In the genomic region with DNA sequence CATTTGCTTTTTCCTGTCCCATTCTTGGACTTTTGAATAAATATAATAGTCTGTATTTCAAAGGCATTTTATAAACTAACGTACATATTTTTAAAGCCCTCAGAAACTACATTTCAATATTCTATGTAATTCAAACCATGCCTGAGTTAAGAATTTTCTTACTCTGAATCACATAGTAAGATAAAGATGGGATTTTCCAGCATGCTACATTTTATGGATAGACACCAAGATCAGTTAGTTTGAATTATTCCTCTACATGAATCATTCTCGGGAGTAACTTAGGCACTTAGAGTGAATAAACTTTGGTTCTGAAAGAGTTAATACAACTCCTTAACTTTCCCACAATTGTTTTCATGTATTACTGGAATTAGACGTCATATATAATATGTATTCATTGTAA, we compare ENCODE assay signal across 17 cellular contexts.
DNase-seq lines count a peak whose midpoint lies in the region; ATAC-seq, FAIRE-seq and TF ChIP-seq lines count a peak whose summit lies in the region.
"Had no signal": no experiment of that assay in that cellular context is flagged by ENCODE, and none has a peak within 500 bp of the region (broad histone marks: within the 10 kb centered on the region; RNA-seq: fewer than 3 reads in every experiment).

No MANE protein-coding gene starts in this region.

- no peak overlapping the region for H3K27ac ChIP-seq in astrocyte (ENCODE audit: low read depth, low read length)
- no peak overlapping the region for H3K27ac ChIP-seq in upper lobe of left lung
- H3K27ac ChIP-seq: BLaER1 treated with 17β-estradiol and CSF1 and Interleukin-3, amounts not matched to agents 10 nM and 100 nM had no signal

- TF ChIP-seq EP300 in upper lobe of left lung (IDR thresholded peaks at IDR 0.05): no peak

- H3K36me3 Mint-ChIP-seq in astrocyte (ENCODE audit: low read depth, unreplicated experiment): no peaks in the 10 kb centered on the region
- H3K36me3 Mint-ChIP-seq: CD8-positive, alpha-beta T cell had no signal

- no peaks in the 10 kb centered on the region for H3K79me2 ChIP-seq in astrocyte (ENCODE audit: insufficient read depth, low read length)

- no peaks in the 10 kb centered on the region for H3K27me3 Mint-ChIP-seq in astrocyte (ENCODE audit: low read depth, unreplicated experiment)
- H3K27me3 Mint-ChIP-seq: B cell had no signal

- H4K20me1 ChIP-seq in astrocyte (ENCODE audit: insufficient read depth, low read length): no peaks in the 10 kb centered on the region
- H4K20me1 ChIP-seq: BLaER1 treated with 17β-estradiol and CSF1 and Interleukin-3, amounts not matched to agents 10 nM and 100 nM had no signal

- TF ChIP-seq POLR2A in upper lobe of left lung (IDR thresholded peaks at IDR 0.05): no peak

- H3K4me1 ChIP-seq in astrocyte (ENCODE audit: insufficient read depth, low read length) (peaks cover 2% of the 10 kb centered on the region), upper lobe of left lung (no peaks in the 10 kb centered on the region)
- H3K4me1 ChIP-seq: BLaER1 treated with 17β-estradiol and CSF1 and Interleukin-3, amounts not matched to agents 10 nM and 100 nM had no signal

- 77 to 80% methylated on average over 3 of the region's 3 CpGs for WGBS in upper lobe of left lung, 2 donors

- peak; percentile 5 for DNase-seq in A172 (ENCODE audit: low spot score)
- peak; percentile 37 for DNase-seq in NCI-H226
- DNase-seq in astrocyte (ENCODE audit: low read depth): peak; percentile 38
- peak; percentile 33 for DNase-seq in fibroblast of pulmonary artery (ENCODE audit: low read depth)
- no peak for DNase-seq in stimulated activated CD4-positive, alpha-beta T cell treated with anti-CD3 and anti-CD28 coated beads, Interleukin-15, amount 100 ng/mL, for 24 hours
- DNase-seq in upper lobe of left lung: no peak
- DNase-seq in cortex of kidney (lab: John Stamatoyannopoulos, UW): no peak
- DNase-seq: 8988T; Calu3; CD8-positive, alpha-beta T cell; DMS79 treated with DMSO at 0.1 percent for 48 hours; GF-D8; H9 had no signal

- no peaks in the 10 kb centered on the region for H3K27me3 ChIP-seq in astrocyte (ENCODE audit: insufficient read depth, low read length)
- H3K27me3 ChIP-seq in upper lobe of left lung: no peaks in the 10 kb centered on the region
- H3K27me3 ChIP-seq: BLaER1 treated with 17β-estradiol and CSF1 and Interleukin-3, amounts not matched to agents 10 nM and 100 nM had no signal

- H3K4me2 ChIP-seq in astrocyte (ENCODE audit: low read length): no peak overlapping the region
- H3K4me2 ChIP-seq: BLaER1 treated with 17β-estradiol and CSF1 and Interleukin-3, amounts not matched to agents 10 nM and 100 nM had no signal

- TF ChIP-seq CTCF in astrocyte (IDR thresholded peaks at IDR 0.05; ENCODE audit: insufficient read depth, low read depth, low read length) (no peak), fibroblast of pulmonary artery (IDR thresholded peaks at IDR 0.05; ENCODE audit: low read length, missing control alignments) (no peak), upper lobe of left lung (IDR thresholded peaks at IDR 0.05) (no peak)

- H3K4me3 ChIP-seq in astrocyte (ENCODE audit: insufficient read depth, low read depth, low read length) (no peak overlapping the region), fibroblast of pulmonary artery (replicated peaks; ENCODE audit: low read depth, low read length) (no peak overlapping the region), upper lobe of left lung (no peak overlapping the region)
- H3K4me3 ChIP-seq: BLaER1 treated with 17β-estradiol and CSF1 and Interleukin-3, amounts not matched to agents 10 nM and 100 nM had no signal

- no peak overlapping the region for H3K27ac Mint-ChIP-seq in astrocyte (ENCODE audit: unreplicated experiment)
- H3K27ac Mint-ChIP-seq: B cell; CD8-positive, alpha-beta T cell; H9 had no signal

- H3K9me3 ChIP-seq in astrocyte (ENCODE audit: insufficient read depth, low read depth, low read length): no peaks in the 10 kb centered on the region
- H3K9me3 ChIP-seq in upper lobe of left lung: no peaks in the 10 kb centered on the region
- H3K9me3 ChIP-seq: BLaER1 treated with 17β-estradiol and CSF1 and Interleukin-3, amounts not matched to agents 10 nM and 100 nM had no signal

- ATAC-seq in upper lobe of left lung (ENCODE audit: low FRiP score in 2 of 2) (no peak), HG03342 (IDR thresholded peaks at IDR 0.05; ENCODE audit: unreplicated experiment) (no peak)
- ATAC-seq: CD8-positive, alpha-beta T cell had no signal

- no peak for FAIRE-seq in astrocyte (lab: Jason Lieb, UNC)
- FAIRE-seq: H1 had no signal

- H3K9ac ChIP-seq in astrocyte (ENCODE audit: low read length): no peak overlapping the region
- H3K9ac ChIP-seq: BLaER1 treated with 17β-estradiol and CSF1 and Interleukin-3, amounts not matched to agents 10 nM and 100 nM had no signal

- H2AFZ ChIP-seq in astrocyte (ENCODE audit: low read depth, low read length): no peak overlapping the region

- no peak overlapping the region for H3K4me3 Mint-ChIP-seq in astrocyte (ENCODE audit: unreplicated experiment)
- H3K4me3 Mint-ChIP-seq: B cell; CD8-positive, alpha-beta T cell; H9 had no signal

- H3K4me1 Mint-ChIP-seq in astrocyte (ENCODE audit: low read depth, unreplicated experiment): no peaks in the 10 kb centered on the region
- H3K4me1 Mint-ChIP-seq: B cell had no signal

- H3K9me3 Mint-ChIP-seq in astrocyte (ENCODE audit: unreplicated experiment): no peaks in the 10 kb centered on the region
- H3K9me3 Mint-ChIP-seq: CD8-positive, alpha-beta T cell; H9 had no signal

- no peaks in the 10 kb centered on the region for H3K36me3 ChIP-seq in astrocyte (ENCODE audit: insufficient read depth, low read length)
- no peaks in the 10 kb centered on the region for H3K36me3 ChIP-seq in upper lobe of left lung
- H3K36me3 ChIP-seq: BLaER1 treated with 17β-estradiol and CSF1 and Interleukin-3, amounts not matched to agents 10 nM and 100 nM had no signal

Comparison
In these comparisons a context has a peak if more than half of its experiments do, and no peak if none do; other contexts are left out.
1. DNase-seq: peak in A172 (single experiment), NCI-H226 (single experiment), astrocyte (single experiment) and fibroblast of pulmonary artery (single experiment); none in stimulated activated CD4-positive, alpha-beta T cell treated with anti-CD3 and anti-CD28 coated beads, Interleukin-15, amount 100 ng/mL, for 24 hours (single experiment), upper lobe of left lung (0 of 2) and cortex of kidney (single experiment).